In the genomic region with DNA sequence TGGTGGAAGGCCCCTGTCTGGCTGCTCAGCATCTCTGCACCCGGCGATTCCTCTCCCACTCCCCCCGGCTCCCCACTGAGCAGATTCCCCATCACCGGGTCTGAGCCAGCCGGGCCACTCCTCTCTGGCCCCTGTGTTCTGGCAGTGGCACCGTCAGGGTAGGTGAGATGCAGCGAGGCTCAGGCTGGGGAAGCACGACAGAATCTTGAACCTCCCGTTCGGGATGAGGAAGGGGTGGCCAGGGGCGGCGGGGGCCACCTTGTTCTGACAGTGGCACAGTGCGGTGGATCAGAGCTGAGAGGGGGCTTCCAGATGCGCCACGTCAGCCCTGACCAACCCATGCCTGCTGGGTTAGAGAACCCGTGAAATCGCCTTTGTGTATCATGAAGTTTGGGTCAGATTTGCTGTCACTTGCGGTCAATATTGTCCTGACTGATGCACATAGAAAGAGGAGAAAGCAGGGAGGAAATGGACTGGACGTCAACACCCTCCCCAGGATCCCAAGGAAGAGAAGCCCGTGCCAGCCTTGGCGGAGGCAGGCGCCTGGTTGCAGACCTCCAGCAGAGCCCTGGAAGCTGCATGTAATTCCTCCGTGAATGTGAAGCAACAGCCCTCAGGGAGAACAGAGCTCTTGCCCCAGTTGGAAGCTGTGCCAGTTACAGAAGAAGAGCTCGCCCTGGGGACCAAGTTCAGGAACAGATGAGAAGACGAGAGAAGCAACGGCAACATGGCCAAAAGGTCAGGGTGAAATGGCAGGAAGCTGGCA, we compare ENCODE assay signal across 16 cellular contexts.
DNase-seq lines count a peak whose midpoint lies in the region; ATAC-seq and TF ChIP-seq lines count a peak whose summit lies in the region.
"Had no signal": no experiment of that assay in that cellular context is flagged by ENCODE, and none has a peak within 500 bp of the region (broad histone marks: within the 10 kb centered on the region; RNA-seq: fewer than 3 reads in every experiment).

No MANE protein-coding gene starts in this region.

- 77 to 80% methylated on average over 23 to 26 of the region's 26 CpGs for WGBS in testis, 2 donors

- peak overlapping the region; percentile 39 for H3K4me3 Mint-ChIP-seq in neural progenitor cell
- H3K4me3 Mint-ChIP-seq: CD4-positive, alpha-beta memory T cell had no signal

- H3K9ac ChIP-seq in neural progenitor cell = no peak overlapping the region

- intact Hi-C loops in testis (cut with DNase I; ENCODE audit: low total_unique reads) = no loop called here

- H3K9me3 ChIP-seq in SJCRH30 (replicated peaks) = no peaks in the 10 kb centered on the region
- H3K9me3 ChIP-seq in neural progenitor cell (ENCODE audit: low read depth) = no peaks in the 10 kb centered on the region
- no peaks in the 10 kb centered on the region for H3K9me3 ChIP-seq in testis
- H3K9me3 ChIP-seq: A549, BE2C had no signal

- H3K9me3 Mint-ChIP-seq in neural progenitor cell = no peaks in the 10 kb centered on the region
- H3K9me3 Mint-ChIP-seq: CD4-positive, alpha-beta memory T cell had no signal

- H2AFZ ChIP-seq in neural progenitor cell (replicated peaks) = no peak overlapping the region

- H3K27me3 Mint-ChIP-seq in neural progenitor cell (ENCODE audit: insufficient read depth, low read depth) = peaks cover 17% of the 10 kb centered on the region

- ATAC-seq in HG02678 (IDR thresholded peaks at IDR 0.05; ENCODE audit: unreplicated experiment) = no peak
- ATAC-seq: HCT116 had no signal

- peak overlapping the region; percentile 54 for H3K27ac Mint-ChIP-seq in neural progenitor cell

- TF ChIP-seq CTCF in neural progenitor cell (IDR thresholded peaks at IDR 0.05) (no peak), testis (IDR thresholded peaks at IDR 0.05) (no peak)

- no peaks in the 10 kb centered on the region for H3F3A ChIP-seq in neural progenitor cell (ENCODE audit: low read depth)

- DNase-seq in SJCRH30 (peak in 1 of 2 experiments; percentile 25), fibroblast of gingiva (ENCODE audit: low read depth) (peak; percentile 62), neural progenitor cell (ENCODE audit: low spot score) (no peak), testis (peak; percentile 20), DMS114 treated with DMSO at 0.1 percent for 48 hours (lab: John Stamatoyannopoulos, UW; ENCODE audit: unreplicated experiment) (no peak), putamen (ENCODE audit: low spot score) (no peak)
- DNase-seq: BE2C; CD4-positive, alpha-beta memory T cell; DMS153; DMS79 treated with DMSO at 0.1 percent for 48 hours; EL had no signal

- H3K36me3 Mint-ChIP-seq in neural progenitor cell = no peaks in the 10 kb centered on the region
- H3K36me3 Mint-ChIP-seq: CD4-positive, alpha-beta memory T cell had no signal

- peak overlapping the region; percentile 20; the same call in 1 of the 2 replicates for H3K4me3 ChIP-seq in SJCRH30
- H3K4me3 ChIP-seq in neural progenitor cell = no peak overlapping the region
- H3K4me3 ChIP-seq in testis = no peak overlapping the region
- H3K4me3 ChIP-seq: A549 had no signal

- H3K27ac ChIP-seq in SJCRH30 (no peak overlapping the region), neural progenitor cell (no peak overlapping the region), testis (no peak overlapping the region)
- H3K27ac ChIP-seq: A549, C4-2B, HL-60 had no signal

- H3K36me3 ChIP-seq in SJCRH30 (no peaks in the 10 kb centered on the region; the same call in 1 of the 2 replicates), neural progenitor cell (no peaks in the 10 kb centered on the region), testis (ENCODE audit: low read depth, missing control alignments) (no peaks in the 10 kb centered on the region)
- H3K36me3 ChIP-seq: BE2C had no signal

- no peak overlapping the region for H3K4me2 ChIP-seq in neural progenitor cell
- H3K4me2 ChIP-seq: A549 had no signal

- peaks cover 14% of the 10 kb centered on the region for H3K4me1 ChIP-seq in SJCRH30
- peaks cover 9% of the 10 kb centered on the region for H3K4me1 ChIP-seq in neural progenitor cell
- H3K4me1 ChIP-seq in testis = peaks cover 5% of the 10 kb centered on the region
- H3K4me1 ChIP-seq: A549, BE2C had no signal

- no peaks in the 10 kb centered on the region for H4K20me1 ChIP-seq in neural progenitor cell (ENCODE audit: low read depth)

- no peak for TF ChIP-seq POLR2A in testis (IDR thresholded peaks at IDR 0.05)

- H3K79me2 ChIP-seq in neural progenitor cell (ENCODE audit: low read depth) = no peaks in the 10 kb centered on the region

- H3K27me3 ChIP-seq in SJCRH30 (no peaks in the 10 kb centered on the region), neural progenitor cell (no peaks in the 10 kb centered on the region), testis (no peaks in the 10 kb centered on the region)
- H3K27me3 ChIP-seq: BE2C had no signal

- H3K4me1 Mint-ChIP-seq in neural progenitor cell = peaks cover 30% of the 10 kb centered on the region
- H3K4me1 Mint-ChIP-seq: CD4-positive, alpha-beta memory T cell had no signal

Comparison
In these comparisons a context has a peak if more than half of its experiments do, and no peak if none do; other contexts are left out.
1. DNase-seq: peak in fibroblast of gingiva (single experiment) and testis (single experiment); none in neural progenitor cell (single experiment), DMS114 treated with DMSO at 0.1 percent for 48 hours (single experiment) and putamen (single experiment).